In genomic region chr19:9140159-9140874, GRCh38 we compare ENCODE assay signal across 8 cellular contexts. TPM values are rescaled to one million over a fixed set of nuclear protein-coding genes. Genes with fewer than 3 reads are reported as not detected.
DNase-seq lines count a peak whose midpoint lies in the region; ATAC-seq, FAIRE-seq and TF ChIP-seq lines count a peak whose summit lies in the region.

Gene ZNF317 (plus strand): TSS chr19:9140397. CDS start chr19:9156017, 15,620 bp downstream.

- peak; percentile 61 for TF ChIP-seq POLR2A in H54 (IDR thresholded peaks at IDR 0.05; ENCODE audit: low read depth, low read length)

- DNase-seq in EH (ENCODE audit: low read depth), result peak; percentile 94
- peak; percentile 58 for DNase-seq in H54 (ENCODE audit: insufficient read length, low spot score)
- peak; percentile 94 for DNase-seq in M059J (ENCODE audit: low read depth)
- DNase-seq in SHP77 (lab: John Stamatoyannopoulos, UW), result peak; percentile 90 to 93
- DNase-seq in activated effector memory CD4-positive, alpha-beta T cell treated with Interleukin-2 at 50 U/mL for 16 hours, result peak; percentile 79
- DNase-seq in fibroblast of the conjunctiva (ENCODE audit: low read depth), result peak; percentile 80
- DNase-seq in nephron progenitor cell, result peak; percentile 89
- peak; percentile 81 to 91 for DNase-seq in stimulated activated naive CD8-positive, alpha-beta T cell treated with anti-CD3 and anti-CD28 coated beads, Interleukin-15, amount 100 ng/mL, for 72 hours

- H3K27ac Mint-ChIP-seq in nephron progenitor cell, result peak within 1 kb of the TSS; percentile 99
- peak within 1 kb of the TSS; percentile 99 to 100 for H3K27ac Mint-ChIP-seq in stimulated activated naive CD8-positive, alpha-beta T cell treated with anti-CD3 and anti-CD28 coated beads, Interleukin-15, amount 100 ng/mL, for 72 hours

- no peak for TF ChIP-seq CTCF in nephron progenitor cell (IDR thresholded peaks at IDR 0.05)

- peak within 1 kb of the TSS; percentile 99 for H3K4me3 Mint-ChIP-seq in nephron progenitor cell
- peak within 1 kb of the TSS; percentile 97 to 100 for H3K4me3 Mint-ChIP-seq in stimulated activated naive CD8-positive, alpha-beta T cell treated with anti-CD3 and anti-CD28 coated beads, Interleukin-15, amount 100 ng/mL, for 72 hours

- peaks cover 8% of the 10 kb centered on the region for H3K27me3 Mint-ChIP-seq in nephron progenitor cell (ENCODE audit: low read depth, poor library complexity)
- H3K27me3 Mint-ChIP-seq in stimulated activated naive CD8-positive, alpha-beta T cell treated with anti-CD3 and anti-CD28 coated beads, Interleukin-15, amount 100 ng/mL, for 72 hours, result peaks cover 5% of the 10 kb centered on the region

- ATAC-seq in stimulated activated naive CD8-positive, alpha-beta T cell treated with anti-CD3 and anti-CD28 coated beads, Interleukin-15, amount 100 ng/mL, for 72 hours, result peak; percentile 96

- FAIRE-seq in H54 (lab: Jason Lieb, UNC), result peak; percentile 90

- H3K4me1 Mint-ChIP-seq in nephron progenitor cell, result peaks cover 12% of the 10 kb centered on the region
- peaks cover 35% of the 10 kb centered on the region for H3K4me1 Mint-ChIP-seq in stimulated activated naive CD8-positive, alpha-beta T cell treated with anti-CD3 and anti-CD28 coated beads, Interleukin-15, amount 100 ng/mL, for 72 hours

- peaks cover 52% of the 10 kb centered on the region for H3K36me3 Mint-ChIP-seq in nephron progenitor cell (ENCODE audit: low read depth)

- H3K9me3 Mint-ChIP-seq in nephron progenitor cell, result peaks cover 60% of the 10 kb centered on the region
- peaks cover 15 to 17% of the 10 kb centered on the region in 2 donors for H3K9me3 Mint-ChIP-seq in stimulated activated naive CD8-positive, alpha-beta T cell treated with anti-CD3 and anti-CD28 coated beads, Interleukin-15, amount 100 ng/mL, for 72 hours

RNA-seq across cellular contexts. Expression of gene ZNF317, which starts in this region (rescaled TPM):
- 15.9 and 26.5 TPM in 2 replicates for total RNA-seq in M059J (2014; rRNA removed; shearing (Covaris generic))

Comparison
In these comparisons a context has a peak if more than half of its experiments do, and no peak if none do; other contexts are left out.
1. Peak in every context shown above with its lines: DNase-seq and ATAC-seq.